Comparison of ENCODE assay signal across 25 cellular contexts in genomic region chr10:24561453-24561852, GRCh38.
DNase-seq lines count a peak whose midpoint lies in the region; ATAC-seq and TF ChIP-seq lines count a peak whose summit lies in the region.
"Had no signal": no experiment of that assay in that cellular context is flagged by ENCODE, and none has a peak within 500 bp of the region (broad histone marks: within the 10 kb centered on the region; RNA-seq: fewer than 3 reads in every experiment).

No MANE protein-coding gene starts in this region.

- H4K20me1 ChIP-seq in fibroblast of lung (ENCODE audit: control insufficient read depth, extremely low read depth, insufficient read depth, low read length), result no peaks in the 10 kb centered on the region

- no peak for TF ChIP-seq EP300 in suprapubic skin (IDR thresholded peaks at IDR 0.05)

- TF ChIP-seq POLR2A in prostate gland (IDR thresholded peaks at IDR 0.05) (no peak), suprapubic skin (IDR thresholded peaks at IDR 0.05) (no peak)

- H3K79me2 ChIP-seq in fibroblast of lung (ENCODE audit: control insufficient read depth, insufficient read depth, low read length), result no peaks in the 10 kb centered on the region

- no peak for ATAC-seq in HG03342 (IDR thresholded peaks at IDR 0.05; ENCODE audit: unreplicated experiment)
- ATAC-seq: activated T-helper 17 cell treated with anti-CD3 and anti-CD28 coated beads, Interleukin-2, amount 50 U/mL, for 72 hours; left ventricle myocardium superior; pancreas; right lobe of liver had no signal

- WGBS in prostate gland, result 17% methylated on average over 3 of the region's 3 CpGs
- WGBS in suprapubic skin, result 50% methylated on average over 3 of the region's 3 CpGs

- no peak overlapping the region for H3K9ac ChIP-seq in fibroblast of lung (ENCODE audit: insufficient read depth, low read length)

- H3K27ac ChIP-seq in HEK293 (ENCODE audit: extremely low read depth, low read depth, low read length) (no peak overlapping the region), fibroblast of lung (ENCODE audit: insufficient read depth, low read length) (no peak overlapping the region), prostate gland (no peak overlapping the region), suprapubic skin (no peak overlapping the region)
- H3K27ac ChIP-seq: ascending aorta, pancreas, right lobe of liver had no signal

- H3K9me3 ChIP-seq in HEK293 (ENCODE audit: control insufficient read depth, insufficient read depth, low read depth, low read length) (no peaks in the 10 kb centered on the region), fibroblast of lung (ENCODE audit: control insufficient read depth, insufficient read depth, low read depth, low read length) (no peaks in the 10 kb centered on the region), prostate gland (no peaks in the 10 kb centered on the region), suprapubic skin (no peaks in the 10 kb centered on the region)
- H3K9me3 ChIP-seq: ascending aorta, pancreas, right lobe of liver had no signal

- H3K4me2 ChIP-seq in fibroblast of lung (ENCODE audit: extremely low read depth, insufficient read depth, low read length), result no peak overlapping the region

- H3K4me1 ChIP-seq in HEK293 (ENCODE audit: control insufficient read depth, insufficient read depth, low read length) (peaks cover 8% of the 10 kb centered on the region), fibroblast of lung (ENCODE audit: control insufficient read depth, extremely low read depth, insufficient read depth, low read length) (no peaks in the 10 kb centered on the region), prostate gland (replicated peaks) (no peaks in the 10 kb centered on the region), suprapubic skin (peaks cover 7% of the 10 kb centered on the region)
- H3K4me1 ChIP-seq: ascending aorta, pancreas, right lobe of liver had no signal

- CTCF ChIA-PET in HEK293 (lab: Yijun Ruan, JAX), result no interaction called here

- H2AFZ ChIP-seq in fibroblast of lung (ENCODE audit: low read length), result no peak overlapping the region

- H3K36me3 ChIP-seq in HEK293 (ENCODE audit: control insufficient read depth in 2 of 2, insufficient read depth in 1 of 2, low read length in 2 of 2) (no peaks in the 10 kb centered on the region), fibroblast of lung (ENCODE audit: control insufficient read depth, insufficient read depth, low read length) (no peaks in the 10 kb centered on the region), prostate gland (no peaks in the 10 kb centered on the region), suprapubic skin (no peaks in the 10 kb centered on the region)
- H3K36me3 ChIP-seq: ascending aorta, pancreas, right lobe of liver had no signal

- peaks cover 3% of the 10 kb centered on the region for H3K27me3 ChIP-seq in fibroblast of lung (ENCODE audit: control insufficient read depth, insufficient read depth, low read length)
- no peaks in the 10 kb centered on the region for H3K27me3 ChIP-seq in prostate gland (replicated peaks; ENCODE audit: insufficient read depth)
- no peaks in the 10 kb centered on the region for H3K27me3 ChIP-seq in suprapubic skin
- H3K27me3 ChIP-seq: ascending aorta, pancreas, right lobe of liver had no signal

- TF ChIP-seq CTCF in HEK293 (tag by site-specific recombination; IDR thresholded peaks at IDR 0.05) (no peak), fibroblast of lung (conservative IDR thresholded peaks at IDR 0.05 in 1 of 2, IDR thresholded peaks at IDR 0.05 in 1 of 2; ENCODE audit: low read depth in 1 of 2, low read length in 2 of 2) (no peak), prostate gland (IDR thresholded peaks at IDR 0.05) (no peak), suprapubic skin (IDR thresholded peaks at IDR 0.05) (no peak)

- intact Hi-C loops in prostate gland (cut with DNase I), result no loop called here

- peak; percentile 24 for DNase-seq in M059J (ENCODE audit: low read depth)
- DNase-seq in fibroblast of lung (ENCODE audit: low read depth in 2 of 2), result peak; percentile 11 to 20
- peak; percentile 20 for DNase-seq in prostate gland (ENCODE audit: low spot score)
- DNase-seq in suprapubic skin (ENCODE audit: low spot score in 2 of 2), result no peak
- DNase-seq in stimulated activated CD8-positive, alpha-beta memory T cell treated with anti-CD3 and anti-CD28 coated beads, Interleukin-4, amount 100 ng/mL, for 48 hours, result no peak
- DNase-seq: activated B cell treated with CpG ODN at 0.5 μM for 24 hours; activated CD4-positive, alpha-beta T cell treated with anti-CD3 and anti-CD28 coated beads, Interleukin-2, amount 50 U/mL, for 4 hours; activated CD8-positive, alpha-beta memory T cell treated with anti-CD3 and anti-CD28 coated beads, Interleukin-2, amount 50 U/mL, for 48 hours; CD8-positive, alpha-beta memory T cell; GOT3; hypothalamus; Karpas-422; left ventricle myocardium superior; midbrain; NCI-H1092 treated with DMSO at 0.1 percent for 48 hours; NCI-H2029; NCI-H446 treated with DMSO at 0.1 percent for 48 hours; pancreas; right lobe of liver; stimulated activated CD4-positive, alpha-beta T cell treated with anti-CD3 and anti-CD28 coated beads, Interleukin-4, amount 100 ng/mL, for 4 hours; stimulated activated naive CD4-positive, alpha-beta T cell treated with Interleukin-2 at 50 U/mL for 16 hours had no signal

- H3K4me3 ChIP-seq in HEK293 (ENCODE audit: low read depth, low read length), result no peak overlapping the region
- H3K4me3 ChIP-seq in fibroblast of lung (replicated peaks in 1 of 4; ENCODE audit: control extremely low read depth in 1 of 4, insufficient read depth in 1 of 4, low read depth in 3 of 4, low read length in 4 of 4), result no peak overlapping the region
- H3K4me3 ChIP-seq in prostate gland, result no peak overlapping the region
- H3K4me3 ChIP-seq in suprapubic skin, result no peak overlapping the region
- H3K4me3 ChIP-seq: ascending aorta, pancreas, right lobe of liver had no signal

- POLR2A ChIA-PET in HEK293 (lab: Yijun Ruan, JAX), result no interaction called here

TF ChIP-seq in HEK293, 187 proteins besides CTCF, POLR2A, EP300 and RAD21:
- peak; percentile 25; the same call in 1 of the 2 replicates for TF ChIP-seq WT1 (tag by site-specific recombination; IDR thresholded peaks at IDR 0.05)
- TF ChIP-seq HOXA7 (CRISPR knock-in tag; IDR thresholded peaks at IDR 0.05; ENCODE audit: borderline replicate concordance), result no peak
- peak; percentile 93 for TF ChIP-seq ZNF692 (tag by site-specific recombination; IDR thresholded peaks at IDR 0.05)
- TF ChIP-seq ZNF473 (tag by site-specific recombination; IDR thresholded peaks at IDR 0.05), result no peak
- TF ChIP-seq ZNF544 (tag by site-specific recombination; IDR thresholded peaks at IDR 0.05), result no peak
- TF ChIP-seq ZNF658 (tag by site-specific recombination; IDR thresholded peaks at IDR 0.05), result no peak
- TF ChIP-seq ZFP69B (tag by site-specific recombination; IDR thresholded peaks at IDR 0.05), result 0 out of 2 replicates have a peak, but pooled peaks have one; percentile 20
- TF ChIP-seq KLF16 (tag by site-specific recombination; IDR thresholded peaks at IDR 0.05), result no peak
- TF ChIP-seq ZFP3 (tag by site-specific recombination; IDR thresholded peaks at IDR 0.05; ENCODE audit: low read depth), result no peak
- no peak for TF ChIP-seq ZBTB17 (tag by site-specific recombination; IDR thresholded peaks at IDR 0.05)
- TF ChIP-seq PRDM6 (tag by site-specific recombination; IDR thresholded peaks at IDR 0.05), result peak; percentile 57
- TF ChIP-seq ZNF391 (tag by site-specific recombination; IDR thresholded peaks at IDR 0.05; ENCODE audit: borderline replicate concordance, low read depth), result no peak
- TF ChIP-seq TCF7L2 (IDR thresholded peaks at IDR 0.05; ENCODE audit: borderline replicate concordance, low read depth, low read length), result no peak
TF ChIP-seq in HEK293: peak in this region for 4.

Comparison
In these comparisons a context has a peak if more than half of its experiments do, and no peak if none do; other contexts are left out.
1. DNase-seq: peak in M059J (single experiment), fibroblast of lung (2 of 2) and prostate gland (single experiment); none in suprapubic skin (0 of 2) and stimulated activated CD8-positive, alpha-beta memory T cell treated with anti-CD3 and anti-CD28 coated beads, Interleukin-4, amount 100 ng/mL, for 48 hours (single experiment).